Comparison of ENCODE assay signal across 11 cellular contexts in genomic region chr2:38572167-38572566, GRCh38. TPM values are rescaled to one million over a fixed set of nuclear protein-coding genes. Genes with fewer than 3 reads are reported as not detected.
DNase-seq lines count a peak whose midpoint lies in the region; ATAC-seq, FAIRE-seq and TF ChIP-seq lines count a peak whose summit lies in the region.
"Had no signal": no experiment of that assay in that cellular context is flagged by ENCODE, and none has a peak within 500 bp of the region (broad histone marks: within the 10 kb centered on the region; RNA-seq: fewer than 3 reads in every experiment).

No MANE protein-coding gene starts in this region.

- H3K27me3 ChIP-seq in effector memory CD4-positive, alpha-beta T cell (replicated peaks; ENCODE audit: control insufficient read depth, insufficient read depth, low read length, poor library complexity, severe bottlenecking), result no peaks in the 10 kb centered on the region
- H3K27me3 ChIP-seq in small intestine (ENCODE audit: control insufficient read depth in 2 of 2, insufficient read depth in 2 of 2, low read length in 2 of 2) (no peaks in the 10 kb centered on the region), foreskin keratinocyte (no peaks in the 10 kb centered on the region)
- H3K27me3 ChIP-seq: right atrium auricular region, transverse colon had no signal

- FAIRE-seq in small intestine (lab: Jason Lieb, UNC), result peak; percentile 33

- no peaks in the 10 kb centered on the region for H3K9me3 ChIP-seq in effector memory CD4-positive, alpha-beta T cell (ENCODE audit: control insufficient read depth, low read length)
- H3K9me3 ChIP-seq in small intestine (ENCODE audit: control insufficient read depth, low read depth), result no peaks in the 10 kb centered on the region
- H3K9me3 ChIP-seq: right atrium auricular region, transverse colon had no signal

- no peak overlapping the region for H3K4me3 ChIP-seq in effector memory CD4-positive, alpha-beta T cell (ENCODE audit: insufficient read depth, low read depth, low read length, poor library complexity, severe bottlenecking)
- no peak overlapping the region for H3K4me3 ChIP-seq in small intestine (ENCODE audit: low read depth in 1 of 2, low read length in 2 of 2)
- H3K4me3 ChIP-seq: right atrium auricular region, transverse colon had no signal

- no peak for TF ChIP-seq CTCF in foreskin keratinocyte (conservative IDR thresholded peaks at IDR 0.05)

- no peaks in the 10 kb centered on the region for H3K4me1 ChIP-seq in effector memory CD4-positive, alpha-beta T cell (ENCODE audit: control insufficient read depth, insufficient read depth, low read length, poor library complexity, severe bottlenecking)
- H3K4me1 ChIP-seq in small intestine (ENCODE audit: control insufficient read depth in 2 of 2, insufficient read depth in 1 of 2, low read depth in 1 of 2, low read length in 1 of 2) (no peaks in the 10 kb centered on the region), foreskin keratinocyte (no peaks in the 10 kb centered on the region)

- ATAC-seq in GM21723 (IDR thresholded peaks at IDR 0.05; ENCODE audit: unreplicated experiment) (no peak), foreskin keratinocyte (no peak)

- peak overlapping the region; percentile 0 for H3K27ac ChIP-seq in effector memory CD4-positive, alpha-beta T cell (ENCODE audit: insufficient read depth, low read length, poor library complexity, severe bottlenecking)
- H3K27ac ChIP-seq in small intestine (ENCODE audit: low read depth in 1 of 2, low read length in 1 of 2), result no peak overlapping the region
- no peak overlapping the region for H3K27ac ChIP-seq in substantia nigra (ENCODE audit: low read depth, low read length, poor library complexity, severe bottlenecking)
- H3K27ac ChIP-seq in foreskin keratinocyte, result no peak overlapping the region
- H3K27ac ChIP-seq: right atrium auricular region, transverse colon had no signal

- DNase-seq in ELR (ENCODE audit: low read depth) (peak; percentile 56), NCI-H226 (peak; percentile 47), small intestine (no peak), substantia nigra (lab: John Stamatoyannopoulos, UW) (no peak), medulla oblongata (ENCODE audit: extremely low spot score) (no peak), foreskin keratinocyte (no peak)
- no peak for DNase-seq in effector memory CD4-positive, alpha-beta T cell
- DNase-seq: NCI-H1105, transverse colon had no signal

- peaks cover 55% of the 10 kb centered on the region for H3K36me3 ChIP-seq in effector memory CD4-positive, alpha-beta T cell (ENCODE audit: control insufficient read depth, insufficient read depth, low read length)
- peaks cover 5 to 19% of the 10 kb centered on the region in 2 donors for H3K36me3 ChIP-seq in small intestine (ENCODE audit: control insufficient read depth in 2 of 2, insufficient read depth in 2 of 2, low read length in 2 of 2)

- 76 to 95% (median 86%) methylated on average over 1 of the region's 1 CpG for WGBS in small intestine, 3 donors

RNA-seq across cellular contexts. Expression of gene HNRNPLL, which starts 30.6 kb away (rescaled TPM):
- polyA plus RNA-seq in small intestine (10 to 100 TPM; 17.3 to 19.9 (median 19.4) TPM), foreskin keratinocyte (19.6 and 23.0 TPM in 2 replicates)
- 35.6 and 37.1 TPM in 2 replicates for total RNA-seq in foreskin keratinocyte

Comparison
In these comparisons a context has a peak if more than half of its experiments do, and no peak if none do; other contexts are left out.
1. DNase-seq: peak in ELR (single experiment) and NCI-H226 (single experiment); none in effector memory CD4-positive, alpha-beta T cell (0 of 3), small intestine (single experiment), substantia nigra (0 of 49), medulla oblongata (single experiment) and foreskin keratinocyte (0 of 2).